In genomic region chr17:66437466-66438026, GRCh38 we compare ENCODE assay signal across 23 cellular contexts.
A peak's percentile ranks its signal among the peaks of the same experiment; 100 is the strongest.
DNase-seq lines count a peak whose midpoint lies in the region; ATAC-seq and TF ChIP-seq lines count a peak whose summit lies in the region.
"Had no signal": no experiment of that assay in that cellular context is flagged by ENCODE, and none has a peak within 500 bp of the region (broad histone marks: within the 10 kb centered on the region; RNA-seq: fewer than 3 reads in every experiment).

No MANE protein-coding gene starts in this region.

- H3K27ac ChIP-seq in DND-41 (ENCODE audit: low read length) (no peak overlapping the region), colonic mucosa (no peak overlapping the region)
- H3K27ac ChIP-seq: breast epithelium, left lung, ovary, SJSA1, VCaP had no signal

- peak; percentile 43 for DNase-seq in activated naive CD4-positive, alpha-beta T cell treated with anti-CD3 and anti-CD28 coated beads for 36 hours
- DNase-seq in activated naive CD4-positive, alpha-beta T cell (lab: John Stamatoyannopoulos, UW) = no peak
- DNase-seq in DND-41 (peak; percentile 44), fibroblast of the aortic adventitia (ENCODE audit: low read depth) (peak; percentile 35), cardiac septum (ENCODE audit: low spot score) (no peak), colonic mucosa (no peak)
- peak; percentile 51 for DNase-seq in activated CD4-positive, alpha-beta memory T cell treated with anti-CD3 and anti-CD28 coated beads for 36 hours
- DNase-seq: amniotic stem cell; CD4-positive, alpha-beta memory T cell; DMS53; immature natural killer cell; left lung; NCI-H1105 treated with DMSO at 0.1 percent for 48 hours; NCI-H2081 treated with DMSO at 0.1 percent for 48 hours; NCI-H446 treated with DMSO at 0.1 percent for 48 hours; ovary; T-helper 17 cell had no signal

- POLR2A ChIA-PET in activated CD4-positive, alpha-beta memory T cell treated with anti-CD3 and anti-CD28 coated beads for 36 hours (lab: Charles Lee) = no interaction called here

- H3K36me3 Mint-ChIP-seq in activated naive CD4-positive, alpha-beta T cell treated with anti-CD3 and anti-CD28 coated beads for 36 hours (ENCODE audit: low read depth) = peaks cover 15% of the 10 kb centered on the region
- H3K36me3 Mint-ChIP-seq in activated CD4-positive, alpha-beta memory T cell treated with anti-CD3 and anti-CD28 coated beads for 36 hours = peaks cover 11% of the 10 kb centered on the region

- peak overlapping the region; percentile 44 for H3K27ac Mint-ChIP-seq in activated naive CD4-positive, alpha-beta T cell treated with anti-CD3 and anti-CD28 coated beads for 36 hours
- peak overlapping the region; percentile 55 for H3K27ac Mint-ChIP-seq in activated CD4-positive, alpha-beta memory T cell treated with anti-CD3 and anti-CD28 coated beads for 36 hours
- H3K27ac Mint-ChIP-seq: immature natural killer cell, nephron, T-helper 17 cell had no signal

- no peak overlapping the region for H3K9ac ChIP-seq in DND-41 (ENCODE audit: low read depth, low read length)
- no peak overlapping the region for H3K9ac ChIP-seq in colonic mucosa (ENCODE audit: low read depth in 2 of 2, low read length in 2 of 2)

- H3K9me3 ChIP-seq in DND-41 (ENCODE audit: insufficient read depth, low read length, severe bottlenecking) (no peaks in the 10 kb centered on the region), colonic mucosa (no peaks in the 10 kb centered on the region)
- H3K9me3 ChIP-seq: breast epithelium, left lung, ovary, SJSA1 had no signal

- H3K4me2 ChIP-seq in DND-41 (ENCODE audit: insufficient read depth, low read length) = no peak overlapping the region

- H3K4me1 ChIP-seq in DND-41 (ENCODE audit: insufficient read depth, low read length) (peaks cover 38% of the 10 kb centered on the region), colonic mucosa (no peaks in the 10 kb centered on the region)
- H3K4me1 ChIP-seq: breast epithelium had no signal

- H4K20me1 ChIP-seq in DND-41 (ENCODE audit: insufficient read depth, low read length) = peaks cover 5% of the 10 kb centered on the region; the same call in 1 of the 2 replicates

- peaks cover 91% of the 10 kb centered on the region for H3K79me2 ChIP-seq in DND-41 (ENCODE audit: insufficient read depth, low read length)

- H3K4me3 Mint-ChIP-seq in activated naive CD4-positive, alpha-beta T cell treated with anti-CD3 and anti-CD28 coated beads for 36 hours = no peak overlapping the region
- H3K4me3 Mint-ChIP-seq in activated CD4-positive, alpha-beta memory T cell treated with anti-CD3 and anti-CD28 coated beads for 36 hours = no peak overlapping the region
- H3K4me3 Mint-ChIP-seq: dendritic cell treated with granulocyte-macrophage colony-stimulating factor and Interleukin-4, amounts not matched to agents 40 ng/mL and 50 ng/mL, for 4 days; immature natural killer cell; nephron; T-helper 17 cell had no signal

- intact Hi-C loops in activated naive CD4-positive, alpha-beta T cell treated with anti-CD3 and anti-CD28 coated beads for 36 hours (cut with micrococcal nuclease) = no loop called here
- intact Hi-C loops in activated CD4-positive, alpha-beta memory T cell treated with anti-CD3 and anti-CD28 coated beads for 36 hours (cut with micrococcal nuclease) = loop anchor here (1.0 to 10.0 kb wide), 2 partner anchors 30 to 237 kb away; no protein-coding TSS in a partner anchor
- intact Hi-C loops in cardiac septum (cut with DNase I) = no loop called here
- intact Hi-C loops in colonic mucosa (cut with DNase I) = no loop called here

- CTCF ChIA-PET in activated naive CD4-positive, alpha-beta T cell treated with anti-CD3 and anti-CD28 coated beads for 36 hours (lab: Charles Lee) = interaction anchor here (0.6 to 1.1 kb wide), 2 partner anchors 9 to 129 kb away, joined by 3 to 4 read pairs; no protein-coding TSS in a partner anchor
- CTCF ChIA-PET in activated CD4-positive, alpha-beta memory T cell treated with anti-CD3 and anti-CD28 coated beads for 36 hours (lab: Charles Lee) = interaction anchor here (1.3 to 1.6 kb wide), 2 partner anchors 129 to 131 kb away, joined by 4 read pairs; no protein-coding TSS in a partner anchor

- H3K36me3 ChIP-seq in DND-41 (ENCODE audit: insufficient read depth, low read length) (no peaks in the 10 kb centered on the region), colonic mucosa (no peaks in the 10 kb centered on the region)
- H3K36me3 ChIP-seq: breast epithelium, left lung, ovary, SJSA1 had no signal

- no peaks in the 10 kb centered on the region for H3K27me3 Mint-ChIP-seq in activated naive CD4-positive, alpha-beta T cell treated with anti-CD3 and anti-CD28 coated beads for 36 hours (ENCODE audit: low read depth)
- H3K27me3 Mint-ChIP-seq in activated CD4-positive, alpha-beta memory T cell treated with anti-CD3 and anti-CD28 coated beads for 36 hours = no peaks in the 10 kb centered on the region
- H3K27me3 Mint-ChIP-seq: CD4-positive, alpha-beta memory T cell; dendritic cell treated with granulocyte-macrophage colony-stimulating factor and Interleukin-4, amounts not matched to agents 40 ng/mL and 50 ng/mL, for 4 days; T-helper 17 cell had no signal

- no peaks in the 10 kb centered on the region for H3K27me3 ChIP-seq in DND-41 (ENCODE audit: insufficient read depth, low read length, poor library complexity)
- no peaks in the 10 kb centered on the region for H3K27me3 ChIP-seq in colonic mucosa
- H3K27me3 ChIP-seq: breast epithelium, left lung, ovary, SJSA1 had no signal

- H3K4me3 ChIP-seq in DND-41 (ENCODE audit: low read depth in 1 of 2, low read length in 2 of 2) (no peak overlapping the region), fibroblast of the aortic adventitia (ENCODE audit: low read depth, low read length) (no peak overlapping the region), colonic mucosa (no peak overlapping the region)
- H3K4me3 ChIP-seq: breast epithelium, left lung, ovary, SJSA1 had no signal

- no peak overlapping the region for H2AFZ ChIP-seq in DND-41 (ENCODE audit: low read depth, low read length)

- H3K9me3 Mint-ChIP-seq in activated naive CD4-positive, alpha-beta T cell treated with anti-CD3 and anti-CD28 coated beads for 36 hours = peaks cover 11% of the 10 kb centered on the region
- H3K9me3 Mint-ChIP-seq in activated CD4-positive, alpha-beta memory T cell treated with anti-CD3 and anti-CD28 coated beads for 36 hours = peaks cover 8% of the 10 kb centered on the region
- H3K9me3 Mint-ChIP-seq: nephron had no signal

- H3K4me1 Mint-ChIP-seq in activated naive CD4-positive, alpha-beta T cell treated with anti-CD3 and anti-CD28 coated beads for 36 hours (ENCODE audit: low read depth) = peaks cover 53% of the 10 kb centered on the region
- H3K4me1 Mint-ChIP-seq in activated CD4-positive, alpha-beta memory T cell treated with anti-CD3 and anti-CD28 coated beads for 36 hours (ENCODE audit: low read depth) = peaks cover 29% of the 10 kb centered on the region

- TF ChIP-seq CTCF in DND-41 (IDR thresholded peaks at IDR 0.05; ENCODE audit: borderline replicate concordance, extremely low read depth, low read length, poor library complexity, severe bottlenecking) (no peak), fibroblast of the aortic adventitia (IDR thresholded peaks at IDR 0.05; ENCODE audit: insufficient read depth, low read length) (no peak), colonic mucosa (IDR thresholded peaks at IDR 0.05) (no peak)

- ATAC-seq in DND-41 (ENCODE audit: insufficient read depth, low read depth) = peak; percentile 67
- ATAC-seq in HG02970 (IDR thresholded peaks at IDR 0.05; ENCODE audit: low FRiP score, unreplicated experiment) = no peak
- ATAC-seq: left lung, T-helper 17 cell had no signal

Comparison
In these comparisons a context has a peak if more than half of its experiments do, and no peak if none do; other contexts are left out.
1. DNase-seq: peak in activated naive CD4-positive, alpha-beta T cell treated with anti-CD3 and anti-CD28 coated beads for 36 hours (single experiment), DND-41 (single experiment), activated CD4-positive, alpha-beta memory T cell treated with anti-CD3 and anti-CD28 coated beads for 36 hours (single experiment) and fibroblast of the aortic adventitia (single experiment); none in activated naive CD4-positive, alpha-beta T cell (0 of 4), cardiac septum (single experiment) and colonic mucosa (single experiment).